ENCODE assay signal across 1 cellular context in genomic region chr5:88128813-88129212, GRCh38.
TF ChIP-seq lines count a peak whose summit lies in the region.

No MANE protein-coding gene starts in this region.

TF ChIP-seq in HepG2, 621 proteins besides CTCF, POLR2A, EP300 and RAD21 (continued from another document and continues in another):
- TF ChIP-seq ARID2 (CRISPR knock-in tag; IDR thresholded peaks at IDR 0.05; ENCODE audit: borderline replicate concordance): no peak
- TF ChIP-seq ZNF513 (CRISPR knock-in tag; conservative IDR thresholded peaks at IDR 0.05): no peak
- TF ChIP-seq ZNF512 (CRISPR knock-in tag; IDR thresholded peaks at IDR 0.05): no peak
- TF ChIP-seq ARNTL (CRISPR knock-in tag; IDR thresholded peaks at IDR 0.05): 0 out of 2 replicates have a peak, but pooled peaks have one; percentile 37
- peak; percentile 89; the same call in 1 of the 2 replicates for TF ChIP-seq MIXL1 (CRISPR knock-in tag; IDR thresholded peaks at IDR 0.05)
- peak; percentile 78 for TF ChIP-seq NR2F6 (IDR thresholded peaks at IDR 0.05)
- peak; percentile 59; the same call in 1 of the 2 replicates for TF ChIP-seq NR2F6 (CRISPR knock-in tag; IDR thresholded peaks at IDR 0.05)
- no peak for TF ChIP-seq KDM5B (CRISPR knock-in tag; IDR thresholded peaks at IDR 0.05; ENCODE audit: borderline replicate concordance)
- TF ChIP-seq ZNF772 (CRISPR knock-in tag; IDR thresholded peaks at IDR 0.05): peak; percentile 29; the same call in 1 of the 2 replicates
- TF ChIP-seq HMGXB3 (CRISPR knock-in tag; IDR thresholded peaks at IDR 0.05; ENCODE audit: borderline replicate concordance): no peak
- TF ChIP-seq ZNF207 (IDR thresholded peaks at IDR 0.05; ENCODE audit: borderline replicate concordance): no peak
- no peak; the same call in 1 of the 2 replicates for TF ChIP-seq RXRA (CRISPR knock-in tag; IDR thresholded peaks at IDR 0.05)
- TF ChIP-seq RBM22 (optimal IDR thresholded peaks at IDR 0.05; ENCODE audit: low read length): no peak
- no peak for TF ChIP-seq TBP (CRISPR knock-in tag; IDR thresholded peaks at IDR 0.05)
- TF ChIP-seq GTF3A (CRISPR knock-in tag; conservative IDR thresholded peaks at IDR 0.05): no peak
- no peak for TF ChIP-seq ZNF343 (CRISPR knock-in tag; IDR thresholded peaks at IDR 0.05)
- TF ChIP-seq ZNF414 (CRISPR knock-in tag; IDR thresholded peaks at IDR 0.05): peak; percentile 28; the same call in 1 of the 2 replicates
- 0 out of 2 replicates have a peak, but pooled peaks have one; percentile 15 for TF ChIP-seq THRA (CRISPR knock-in tag; IDR thresholded peaks at IDR 0.05; ENCODE audit: borderline replicate concordance)
- no peak for TF ChIP-seq HOXA7 (CRISPR knock-in tag; IDR thresholded peaks at IDR 0.05)
- TF ChIP-seq ZNF547 (CRISPR knock-in tag; IDR thresholded peaks at IDR 0.05): no peak
- no peak for TF ChIP-seq FOXM1 (CRISPR knock-in tag; IDR thresholded peaks at IDR 0.05)
- no peak for TF ChIP-seq ZNF724P (CRISPR knock-in tag; IDR thresholded peaks at IDR 0.05; ENCODE audit: borderline replicate concordance)
- no peak for TF ChIP-seq ZFP82 (CRISPR knock-in tag; IDR thresholded peaks at IDR 0.05; ENCODE audit: borderline replicate concordance)
- TF ChIP-seq ZFP36 (IDR thresholded peaks at IDR 0.05; ENCODE audit: borderline replicate concordance, low read depth, low read length, partially characterized antibody): no peak
- no peak for TF ChIP-seq DBP (CRISPR knock-in tag; IDR thresholded peaks at IDR 0.05; ENCODE audit: not compliant biosample characterization)
- TF ChIP-seq ZNF691 (CRISPR knock-in tag; IDR thresholded peaks at IDR 0.05; ENCODE audit: borderline replicate concordance, low read depth): no peak
- no peak for TF ChIP-seq ZNF468 (CRISPR knock-in tag; IDR thresholded peaks at IDR 0.05)
- TF ChIP-seq GATAD2A (CRISPR knock-in tag; IDR thresholded peaks at IDR 0.05): peak; percentile 95
- peak; percentile 43; the same call in 1 of the 2 replicates for TF ChIP-seq ERF (CRISPR knock-in tag; IDR thresholded peaks at IDR 0.05)
- peak; percentile 35; the same call in 1 of the 2 replicates for TF ChIP-seq ZBTB39 (CRISPR knock-in tag; IDR thresholded peaks at IDR 0.05)
- TF ChIP-seq ZNF780A (CRISPR knock-in tag; IDR thresholded peaks at IDR 0.05): no peak
- no peak for TF ChIP-seq ARNT2 (CRISPR knock-in tag; IDR thresholded peaks at IDR 0.05; ENCODE audit: low read depth)
- no peak for TF ChIP-seq ZNF761 (CRISPR knock-in tag; conservative IDR thresholded peaks at IDR 0.05)
- no peak for TF ChIP-seq ETV6 (CRISPR knock-in tag; conservative IDR thresholded peaks at IDR 0.05)
- TF ChIP-seq KLF9 (CRISPR knock-in tag; IDR thresholded peaks at IDR 0.05; ENCODE audit: low read depth): no peak
- no peak for TF ChIP-seq ZSCAN20 (CRISPR knock-in tag; IDR thresholded peaks at IDR 0.05; ENCODE audit: borderline replicate concordance)
- TF ChIP-seq SMARCC2 (IDR thresholded peaks at IDR 0.05): no peak
- TF ChIP-seq MLX (CRISPR knock-in tag; IDR thresholded peaks at IDR 0.05): 0 out of 2 replicates have a peak, but pooled peaks have one; percentile 45
- TF ChIP-seq SOX13 (IDR thresholded peaks at IDR 0.05): peak; percentile 39; the same call in 1 of the 2 replicates
- peak in 1 of 2 experiments; percentile 87; a peak in 2 of 4 replicates for TF ChIP-seq SOX13 (CRISPR knock-in tag; conservative IDR thresholded peaks at IDR 0.05 in 1 of 2, IDR thresholded peaks at IDR 0.05 in 1 of 2)
- TF ChIP-seq ZNF30 (CRISPR knock-in tag; IDR thresholded peaks at IDR 0.05): no peak
- peak; percentile 33; the same call in 1 of the 2 replicates for TF ChIP-seq KMT2B (CRISPR knock-in tag; IDR thresholded peaks at IDR 0.05)
- no peak for TF ChIP-seq SIN3A (IDR thresholded peaks at IDR 0.05; ENCODE audit: borderline replicate concordance, low read depth, low read length)
- TF ChIP-seq BRF2 (CRISPR knock-in tag; IDR thresholded peaks at IDR 0.05): no peak
- no peak for TF ChIP-seq PHB2 (IDR thresholded peaks at IDR 0.05; ENCODE audit: partially characterized antibody)
- TF ChIP-seq MTF2 (CRISPR knock-in tag; IDR thresholded peaks at IDR 0.05; ENCODE audit: borderline replicate concordance): no peak
- 0 out of 2 replicates have a peak, but pooled peaks have one; percentile 20 for TF ChIP-seq PHF21A (CRISPR knock-in tag; IDR thresholded peaks at IDR 0.05)
- TF ChIP-seq HOXA5 (CRISPR knock-in tag; IDR thresholded peaks at IDR 0.05): peak; percentile 64; the same call in 1 of the 2 replicates
- TF ChIP-seq ZNF607 (CRISPR knock-in tag; IDR thresholded peaks at IDR 0.05; ENCODE audit: borderline replicate concordance): no peak
- no peak for TF ChIP-seq SP140L (CRISPR knock-in tag; IDR thresholded peaks at IDR 0.05; ENCODE audit: borderline replicate concordance)
- TF ChIP-seq YEATS2 (CRISPR knock-in tag; IDR thresholded peaks at IDR 0.05; ENCODE audit: borderline replicate concordance): no peak; the same call in 1 of the 2 replicates
- no peak for TF ChIP-seq SIX4 (CRISPR knock-in tag; IDR thresholded peaks at IDR 0.05)
- peak; percentile 94 for TF ChIP-seq POGZ (CRISPR knock-in tag; IDR thresholded peaks at IDR 0.05)
- TF ChIP-seq ZFP37 (CRISPR knock-in tag; IDR thresholded peaks at IDR 0.05; ENCODE audit: borderline replicate concordance): no peak
